Comparison of ENCODE assay signal across 15 cellular contexts in genomic region chr10:127976701-127977367, GRCh38.
DNase-seq lines count a peak whose midpoint lies in the region; ATAC-seq and TF ChIP-seq lines count a peak whose summit lies in the region.
"Had no signal": no experiment of that assay in that cellular context is flagged by ENCODE, and none has a peak within 500 bp of the region (broad histone marks: within the 10 kb centered on the region; RNA-seq: fewer than 3 reads in every experiment).

No MANE protein-coding gene starts in this region.

- intact Hi-C loops in breast epithelium (cut with DNase I; ENCODE audit: low total_unique reads) (loop anchor here (5.0 kb wide), 1 partner anchor 1920 kb away; no protein-coding TSS in a partner anchor), stomach (cut with DNase I; ENCODE audit: low total_unique reads) (no loop called here)
- intact Hi-C loops in CD8-positive, alpha-beta T cell (cut with DNase I, micrococcal nuclease) = no loop called here

- TF ChIP-seq POLR2A in breast epithelium (IDR thresholded peaks at IDR 0.05) (no peak), stomach (IDR thresholded peaks at IDR 0.05) (no peak)

- 46 to 64% (median 51%) methylated on average over 8 of the region's 8 CpGs for WGBS in stomach, 5 donors

- POLR2A ChIA-PET in CD8-positive, alpha-beta T cell (lab: Charles Lee) = no interaction called here

- CTCF ChIA-PET in activated naive CD4-positive, alpha-beta T cell treated with anti-CD3 and anti-CD28 coated beads, Interleukin-2, amount 10 ng/mL, durations not matched to agents 7 days and 5 days (lab: Charles Lee) = interaction anchor here (2.0 kb wide), 1 partner anchor 39 kb away, joined by 4 read pairs; no protein-coding TSS in a partner anchor
- CTCF ChIA-PET in CD8-positive, alpha-beta T cell (lab: Charles Lee) = interaction anchor here (1.2 kb wide), 1 partner anchor 9 kb away, joined by 4 read pairs; no protein-coding TSS in a partner anchor

- DNase-seq in LHCN-M2 (ENCODE audit: low read depth) (peak; percentile 56), breast epithelium (ENCODE audit: low spot score in 2 of 2) (no peak), islet precursor cell (peak; percentile 7), stomach (no peak), omental fat pad (ENCODE audit: low spot score) (no peak), NCI-H69 (lab: John Stamatoyannopoulos, UW) (no peak)
- no peak for DNase-seq in activated naive CD4-positive, alpha-beta T cell treated with anti-CD3 and anti-CD28 coated beads, Interleukin-2, amount 10 ng/mL, durations not matched to agents 7 days and 5 days
- no peak for DNase-seq in CD8-positive, alpha-beta T cell
- DNase-seq: activated T-cell treated with anti-CD3 and anti-CD28 coated beads, Interleukin-2, amount 50 U/mL, for 1 hour; erythroblast; naive thymus-derived CD8-positive, alpha-beta T cell; NCI-H1417 treated with DMSO at 0.1 percent for 48 hours; stimulated activated CD4-positive, alpha-beta T cell treated with anti-CD3 and anti-CD28 coated beads, Interleukin-12 subunit alpha, Interleukin-12 subunit beta, amount 100 ng/mL, for 4 hours had no signal

- no peak for TF ChIP-seq CTCF in breast epithelium (IDR thresholded peaks at IDR 0.05)
- no peak for TF ChIP-seq CTCF in stomach (IDR thresholded peaks at IDR 0.05)
- no peak for TF ChIP-seq CTCF in CD8-positive, alpha-beta T cell (IDR thresholded peaks at IDR 0.05)
- no peak for TF ChIP-seq CTCF in omental fat pad (IDR thresholded peaks at IDR 0.05)

- no peak for ATAC-seq in CD8-positive, alpha-beta T cell
- ATAC-seq in omental fat pad (ENCODE audit: low FRiP score) = no peak
- ATAC-seq: HCT116; naive thymus-derived CD8-positive, alpha-beta T cell had no signal

- H3K4me1 Mint-ChIP-seq in activated naive CD4-positive, alpha-beta T cell treated with anti-CD3 and anti-CD28 coated beads, Interleukin-2, amount 10 ng/mL, durations not matched to agents 7 days and 5 days = peaks cover 6% of the 10 kb centered on the region
- no peaks in the 10 kb centered on the region for H3K4me1 Mint-ChIP-seq in CD8-positive, alpha-beta T cell (ENCODE audit: low read depth)

- H3K4me1 ChIP-seq in breast epithelium = no peaks in the 10 kb centered on the region
- peaks cover 4 to 42% (median 21%) of the 10 kb centered on the region in 4 donors for H3K4me1 ChIP-seq in stomach
- no peaks in the 10 kb centered on the region for H3K4me1 ChIP-seq in CD8-positive, alpha-beta T cell (ENCODE audit: insufficient read depth, low read length)

- peaks cover 27% of the 10 kb centered on the region for H3K27me3 Mint-ChIP-seq in activated naive CD4-positive, alpha-beta T cell treated with anti-CD3 and anti-CD28 coated beads, Interleukin-2, amount 10 ng/mL, durations not matched to agents 7 days and 5 days
- peaks cover 21% of the 10 kb centered on the region for H3K27me3 Mint-ChIP-seq in CD8-positive, alpha-beta T cell (ENCODE audit: low read depth)

- H3K27ac ChIP-seq in breast epithelium (peak overlapping the region; percentile 65 to 78), stomach (peak overlapping the region; percentile 30 to 74 (median 67))
- no peak overlapping the region for H3K27ac ChIP-seq in CD8-positive, alpha-beta T cell (ENCODE audit: low read depth, low read length)

- H3K9me3 ChIP-seq in breast epithelium = peaks cover 0 to 5% of the 10 kb centered on the region in 2 donors
- H3K9me3 ChIP-seq in stomach = peaks cover 0 to 15% (median 3%) of the 10 kb centered on the region in 4 donors
- no peaks in the 10 kb centered on the region for H3K9me3 ChIP-seq in CD8-positive, alpha-beta T cell (ENCODE audit: low read length)

- no peak for TF ChIP-seq EP300 in stomach (IDR thresholded peaks at IDR 0.05)

- no peaks in the 10 kb centered on the region for H3K27me3 ChIP-seq in breast epithelium
- no peaks in the 10 kb centered on the region for H3K27me3 ChIP-seq in stomach
- no peaks in the 10 kb centered on the region for H3K27me3 ChIP-seq in CD8-positive, alpha-beta T cell (ENCODE audit: insufficient read depth, low read length)

- H3K36me3 ChIP-seq in breast epithelium = no peaks in the 10 kb centered on the region
- no peaks in the 10 kb centered on the region for H3K36me3 ChIP-seq in stomach
- no peaks in the 10 kb centered on the region for H3K36me3 ChIP-seq in CD8-positive, alpha-beta T cell (ENCODE audit: insufficient read depth, low read length)

- no peaks in the 10 kb centered on the region for H3K36me3 Mint-ChIP-seq in activated naive CD4-positive, alpha-beta T cell treated with anti-CD3 and anti-CD28 coated beads, Interleukin-2, amount 10 ng/mL, durations not matched to agents 7 days and 5 days
- H3K36me3 Mint-ChIP-seq in CD8-positive, alpha-beta T cell = no peaks in the 10 kb centered on the region

- H3K27ac Mint-ChIP-seq in activated naive CD4-positive, alpha-beta T cell treated with anti-CD3 and anti-CD28 coated beads, Interleukin-2, amount 10 ng/mL, durations not matched to agents 7 days and 5 days = no peak overlapping the region
- no peak overlapping the region for H3K27ac Mint-ChIP-seq in CD8-positive, alpha-beta T cell
- H3K27ac Mint-ChIP-seq: B cell; naive thymus-derived CD8-positive, alpha-beta T cell had no signal

- no peak overlapping the region for H3K4me3 Mint-ChIP-seq in activated naive CD4-positive, alpha-beta T cell treated with anti-CD3 and anti-CD28 coated beads, Interleukin-2, amount 10 ng/mL, durations not matched to agents 7 days and 5 days
- H3K4me3 Mint-ChIP-seq in CD8-positive, alpha-beta T cell = no peak overlapping the region
- H3K4me3 Mint-ChIP-seq: B cell; naive thymus-derived CD8-positive, alpha-beta T cell had no signal

- H3K9me3 Mint-ChIP-seq in activated naive CD4-positive, alpha-beta T cell treated with anti-CD3 and anti-CD28 coated beads, Interleukin-2, amount 10 ng/mL, durations not matched to agents 7 days and 5 days = peaks cover 4% of the 10 kb centered on the region
- peaks cover 4% of the 10 kb centered on the region for H3K9me3 Mint-ChIP-seq in CD8-positive, alpha-beta T cell

- H3K4me3 ChIP-seq in breast epithelium (peak overlapping the region in 2 of 3 donors; percentile 29 to 51), stomach (no peak overlapping the region)
- no peak overlapping the region for H3K4me3 ChIP-seq in CD8-positive, alpha-beta T cell (ENCODE audit: low read depth, low read length)

Comparison
In these comparisons a context has a peak if more than half of its experiments do, and no peak if none do; other contexts are left out.
1. DNase-seq: peak in LHCN-M2 (single experiment) and islet precursor cell (single experiment); none in breast epithelium (0 of 2), stomach (single experiment), activated naive CD4-positive, alpha-beta T cell treated with anti-CD3 and anti-CD28 coated beads, Interleukin-2, amount 10 ng/mL, durations not matched to agents 7 days and 5 days (single experiment), CD8-positive, alpha-beta T cell (0 of 7), omental fat pad (single experiment) and NCI-H69 (single experiment).
2. H3K4me3 ChIP-seq: peak in breast epithelium (2 of 3); none in stomach (0 of 4) and CD8-positive, alpha-beta T cell (single experiment).